In the genomic region with DNA sequence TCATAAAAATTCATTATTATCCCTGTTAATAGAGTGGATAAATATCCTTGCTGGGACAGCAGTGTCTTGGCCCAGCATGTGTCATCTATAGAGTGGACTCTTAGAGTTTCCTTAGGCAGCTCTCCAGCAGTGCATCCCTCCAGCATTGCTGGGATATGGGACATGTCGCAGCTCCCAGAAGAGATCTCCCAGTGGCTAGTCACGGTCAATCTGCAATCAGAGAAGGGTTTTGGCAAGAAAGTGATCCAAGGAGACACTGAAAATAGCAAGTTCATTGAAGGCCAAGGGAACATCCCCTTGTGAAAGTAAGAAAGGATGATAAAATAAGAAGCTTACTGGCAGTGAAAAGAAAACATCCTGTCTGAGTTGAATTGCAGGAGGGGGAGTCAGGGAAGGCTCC, we compare ENCODE assay signal across 28 cellular contexts.
"Had no signal": no experiment of that assay in that cellular context is flagged by ENCODE, and none has a peak within 500 bp of the region (broad histone marks: within the 10 kb centered on the region; RNA-seq: fewer than 3 reads in every experiment).

No MANE protein-coding gene starts in this region.

- H3K4me3 Mint-ChIP-seq: activated CD4-positive, alpha-beta T cell treated with anti-CD3 and anti-CD28 coated beads for 36 hours; activated CD8-positive, alpha-beta memory T cell treated with anti-CD3 and anti-CD28 coated beads, Interleukin-2, amount 10 ng/mL, durations not matched to agents 7 days and 5 days; activated CD8-positive, alpha-beta T cell treated with anti-CD3 and anti-CD28 coated beads, Interleukin-2, amount 10 ng/mL, durations not matched to agents 7 days and 5 days; activated naive CD4-positive, alpha-beta T cell treated with anti-CD3 and anti-CD28 coated beads, Interleukin-2, amount 50 U/mL, for 24 hours; activated naive CD8-positive, alpha-beta T cell treated with anti-CD3 and anti-CD28 coated beads, Interleukin-2, amount 50 U/mL, for 24 hours; immature natural killer cell; natural killer cell treated with Interleukin-12 subunit alpha and Interleukin-12 subunit beta and Interleukin-15 and Interleukin-18, amount 100 ng/mL, for 72 hours; stimulated activated effector memory CD8-positive, alpha-beta T cell treated with anti-CD3 and anti-CD28 coated beads, Interleukin-12 subunit alpha, Interleukin-12 subunit beta, amount 100 ng/mL, for 72 hours; stimulated activated naive CD8-positive, alpha-beta T cell treated with anti-CD3 and anti-CD28 coated beads, Interleukin-15, Interleukin-2, amounts not matched to agents 100 ng/mL and 50 ng/mL, for 24 hours; T-helper 2 cell treated with Interferon-gamma antibody and Interleukin-4, amounts not matched to agents 5 μg/mL and 100 μg/mL, for 36 hours had no signal

- H3K4me3 ChIP-seq: gastroesophageal sphincter, mucosa of descending colon, skin epidermis, thoracic aorta had no signal

- H3K27ac ChIP-seq: epithelial cell of prostate, gastroesophageal sphincter, neutrophil, thoracic aorta had no signal

- H3K9me3 ChIP-seq: gastroesophageal sphincter, mucosa of descending colon, neutrophil, thoracic aorta had no signal

- DNase-seq: activated CD4-positive, alpha-beta T cell treated with anti-CD3 and anti-CD28 coated beads for 36 hours; activated CD4-positive, CD25-positive, alpha-beta regulatory T cell; activated CD8-positive, alpha-beta memory T cell treated with anti-CD3 and anti-CD28 coated beads, Interleukin-2, amount 10 ng/mL, durations not matched to agents 7 days and 5 days; activated CD8-positive, alpha-beta T cell treated with anti-CD3 and anti-CD28 coated beads, Interleukin-2, amount 10 ng/mL, durations not matched to agents 7 days and 5 days; activated naive CD8-positive, alpha-beta T cell treated with anti-CD3 and anti-CD28 coated beads, Interleukin-2, amount 50 U/mL, for 24 hours; activated T-cell treated with anti-CD3 and anti-CD28 coated beads, Interleukin-2, amount 50 U/mL, for 48 hours; amygdala; central memory CD4-positive, alpha-beta T cell; dermis blood vessel endothelial cell; effector CD4-positive, alpha-beta T cell; hypothalamus; immature natural killer cell; mucosa of descending colon; retina; stimulated activated CD4-positive, alpha-beta T cell treated with anti-CD3 and anti-CD28 coated beads, Interleukin-4, amount 100 ng/mL, for 24 hours; T-helper 1 cell; trophoblast cell had no signal

- H3K27me3 ChIP-seq: gastroesophageal sphincter had no signal

- H3K27ac Mint-ChIP-seq: activated CD4-positive, alpha-beta T cell treated with anti-CD3 and anti-CD28 coated beads for 36 hours; activated CD8-positive, alpha-beta memory T cell treated with anti-CD3 and anti-CD28 coated beads, Interleukin-2, amount 10 ng/mL, durations not matched to agents 7 days and 5 days; activated CD8-positive, alpha-beta T cell treated with anti-CD3 and anti-CD28 coated beads, Interleukin-2, amount 10 ng/mL, durations not matched to agents 7 days and 5 days; activated naive CD4-positive, alpha-beta T cell treated with anti-CD3 and anti-CD28 coated beads, Interleukin-2, amount 50 U/mL, for 24 hours; activated naive CD8-positive, alpha-beta T cell treated with anti-CD3 and anti-CD28 coated beads, Interleukin-2, amount 50 U/mL, for 24 hours; activated T-helper 2 cell treated with anti-CD3 and anti-CD28 coated beads, Interferon-gamma antibody, Interleukin-2, Interleukin-4, amounts not matched to agents 10 μg/mL and 5 μg/mL and 100 μg/mL, durations not matched to agents 14 hours and 24 hours and 36 hours; immature natural killer cell; natural killer cell treated with Interleukin-12 subunit alpha and Interleukin-12 subunit beta and Interleukin-15 and Interleukin-18, amount 100 ng/mL, for 72 hours; stimulated activated effector memory CD8-positive, alpha-beta T cell treated with anti-CD3 and anti-CD28 coated beads, Interleukin-12 subunit alpha, Interleukin-12 subunit beta, amount 100 ng/mL, for 72 hours; stimulated activated naive CD8-positive, alpha-beta T cell treated with anti-CD3 and anti-CD28 coated beads, Interleukin-15, Interleukin-2, amounts not matched to agents 100 ng/mL and 50 ng/mL, for 24 hours; T-helper 2 cell treated with Interferon-gamma antibody and Interleukin-4, amounts not matched to agents 5 μg/mL and 100 μg/mL, for 36 hours had no signal

- H3K36me3 ChIP-seq: gastroesophageal sphincter, neutrophil, thoracic aorta had no signal

- ATAC-seq: activated CD4-positive, alpha-beta T cell treated with anti-CD3 and anti-CD28 coated beads for 36 hours; activated CD8-positive, alpha-beta memory T cell treated with anti-CD3 and anti-CD28 coated beads, Interleukin-2, amount 10 ng/mL, durations not matched to agents 7 days and 5 days; activated CD8-positive, alpha-beta T cell treated with anti-CD3 and anti-CD28 coated beads, Interleukin-2, amount 10 ng/mL, durations not matched to agents 7 days and 5 days; activated naive CD8-positive, alpha-beta T cell treated with anti-CD3 and anti-CD28 coated beads, Interleukin-2, amount 50 U/mL, for 24 hours; gastroesophageal sphincter; mucosa of descending colon; natural killer cell treated with Interleukin-12 subunit alpha and Interleukin-12 subunit beta and Interleukin-15 and Interleukin-18, amount 100 ng/mL, for 72 hours; stimulated activated effector memory CD8-positive, alpha-beta T cell treated with anti-CD3 and anti-CD28 coated beads, Interleukin-12 subunit alpha, Interleukin-12 subunit beta, amount 100 ng/mL, for 72 hours had no signal

- H3K9me3 Mint-ChIP-seq: activated naive CD4-positive, alpha-beta T cell treated with anti-CD3 and anti-CD28 coated beads, Interleukin-2, amount 50 U/mL, for 24 hours; activated naive CD8-positive, alpha-beta T cell treated with anti-CD3 and anti-CD28 coated beads, Interleukin-2, amount 50 U/mL, for 24 hours; activated T-helper 2 cell treated with anti-CD3 and anti-CD28 coated beads, Interferon-gamma antibody, Interleukin-2, Interleukin-4, amounts not matched to agents 10 μg/mL and 5 μg/mL and 100 μg/mL, durations not matched to agents 14 hours and 24 hours and 36 hours; natural killer cell treated with Interleukin-12 subunit alpha and Interleukin-12 subunit beta and Interleukin-15 and Interleukin-18, amount 100 ng/mL, for 72 hours; stimulated activated effector memory CD8-positive, alpha-beta T cell treated with anti-CD3 and anti-CD28 coated beads, Interleukin-12 subunit alpha, Interleukin-12 subunit beta, amount 100 ng/mL, for 72 hours; stimulated activated naive CD8-positive, alpha-beta T cell treated with anti-CD3 and anti-CD28 coated beads, Interleukin-15, Interleukin-2, amounts not matched to agents 100 ng/mL and 50 ng/mL, for 24 hours; T-helper 2 cell treated with Interferon-gamma antibody and Interleukin-4, amounts not matched to agents 5 μg/mL and 100 μg/mL, for 36 hours had no signal

- H3K36me3 Mint-ChIP-seq: activated CD8-positive, alpha-beta memory T cell treated with anti-CD3 and anti-CD28 coated beads, Interleukin-2, amount 10 ng/mL, durations not matched to agents 7 days and 5 days; activated naive CD4-positive, alpha-beta T cell treated with anti-CD3 and anti-CD28 coated beads, Interleukin-2, amount 50 U/mL, for 24 hours; immature natural killer cell; natural killer cell treated with Interleukin-12 subunit alpha and Interleukin-12 subunit beta and Interleukin-15 and Interleukin-18, amount 100 ng/mL, for 72 hours; stimulated activated effector memory CD8-positive, alpha-beta T cell treated with anti-CD3 and anti-CD28 coated beads, Interleukin-12 subunit alpha, Interleukin-12 subunit beta, amount 100 ng/mL, for 72 hours had no signal

- H3K4me1 Mint-ChIP-seq: activated CD4-positive, alpha-beta T cell treated with anti-CD3 and anti-CD28 coated beads for 36 hours; activated CD8-positive, alpha-beta memory T cell treated with anti-CD3 and anti-CD28 coated beads, Interleukin-2, amount 10 ng/mL, durations not matched to agents 7 days and 5 days; activated naive CD4-positive, alpha-beta T cell treated with anti-CD3 and anti-CD28 coated beads, Interleukin-2, amount 50 U/mL, for 24 hours; activated naive CD8-positive, alpha-beta T cell treated with anti-CD3 and anti-CD28 coated beads, Interleukin-2, amount 50 U/mL, for 24 hours; immature natural killer cell; stimulated activated effector memory CD8-positive, alpha-beta T cell treated with anti-CD3 and anti-CD28 coated beads, Interleukin-12 subunit alpha, Interleukin-12 subunit beta, amount 100 ng/mL, for 72 hours had no signal

- H3K4me1 ChIP-seq: gastroesophageal sphincter had no signal
